In the genomic region with DNA sequence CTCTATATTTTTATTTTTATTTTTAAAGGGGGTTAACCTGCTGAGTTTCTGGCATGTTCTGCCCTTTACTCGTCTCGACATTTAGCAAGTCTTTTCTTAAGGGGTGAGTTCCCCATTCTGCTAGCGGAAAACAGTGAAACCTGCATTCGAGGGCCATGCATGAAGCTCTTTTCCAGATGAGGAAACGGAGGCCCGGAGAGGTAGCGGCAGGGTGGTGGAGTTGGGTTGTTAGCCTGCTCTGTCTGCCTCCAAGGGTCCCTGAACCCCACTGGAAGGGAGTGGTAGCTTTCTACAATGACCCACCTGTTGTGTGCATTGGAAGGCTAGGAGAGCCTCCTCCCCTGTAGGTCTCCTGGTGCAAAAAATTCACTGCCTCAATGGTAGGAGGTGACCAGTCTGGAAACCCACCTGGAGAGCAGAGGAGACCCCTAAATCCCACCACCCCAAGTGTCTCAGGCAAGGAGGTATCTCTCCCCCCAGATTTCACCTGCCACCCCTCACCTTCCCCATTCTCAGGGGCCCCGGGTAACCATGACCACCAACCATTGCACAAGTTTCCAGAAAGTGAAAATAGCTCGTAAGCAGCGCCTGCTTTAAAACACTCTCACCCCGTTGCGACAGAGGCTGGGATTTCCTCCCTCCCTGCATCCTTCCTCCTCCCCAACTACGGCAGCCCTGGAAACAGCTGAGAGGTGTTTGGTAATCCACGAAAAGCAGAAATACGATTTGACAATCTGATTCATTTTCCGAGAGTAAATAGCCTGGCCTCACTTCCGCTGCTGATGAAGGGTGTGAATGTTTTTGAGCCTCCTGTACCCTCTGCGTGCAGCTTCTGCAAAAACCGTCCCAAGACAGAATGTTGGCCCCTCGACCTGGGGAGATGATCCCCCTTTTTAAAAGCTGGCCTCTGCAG, we compare ENCODE assay signal across 8 cellular contexts. TPM values are rescaled to one million over a fixed set of nuclear protein-coding genes. Genes with fewer than 3 reads are reported as not detected.
DNase-seq lines count a peak whose midpoint lies in the region; ATAC-seq, FAIRE-seq and TF ChIP-seq lines count a peak whose summit lies in the region.

No MANE protein-coding gene starts in this region.

- no peaks in the 10 kb centered on the region for H3K9me3 Mint-ChIP-seq in MCF 10A (ENCODE audit: unreplicated experiment)
- H3K9me3 Mint-ChIP-seq in activated CD4-positive, alpha-beta memory T cell treated with anti-CD3 and anti-CD28 coated beads, Interleukin-2, amount 10 ng/mL, durations not matched to agents 7 days and 5 days = no peaks in the 10 kb centered on the region

- 84% methylated on average over 20 of the region's 20 CpGs for WGBS in mammary epithelial cell (ENCODE audit: low coverage, missing lambda C conversion rate)

- no peak overlapping the region for H3K4me3 ChIP-seq in mammary epithelial cell (replicated peaks in 1 of 3; ENCODE audit: insufficient read depth in 1 of 3, low read depth in 2 of 3, low read length in 3 of 3)
- H3K4me3 ChIP-seq in osteoblast (ENCODE audit: insufficient read depth, low read length) = peak overlapping the region; percentile 91

- H3K27ac ChIP-seq in mammary epithelial cell (ENCODE audit: insufficient read depth, low read depth, low read length) (no peak overlapping the region), osteoblast (ENCODE audit: low read depth, low read length) (peak overlapping the region; percentile 75)

- intact Hi-C loops in MCF 10A (cut with micrococcal nuclease) (no loop called here), mammary epithelial cell (cut with micrococcal nuclease) (no loop called here)

- TF ChIP-seq CTCF in MCF 10A (IDR thresholded peaks at IDR 0.05; ENCODE audit: unreplicated experiment) = no peak
- TF ChIP-seq CTCF in mammary epithelial cell (conservative IDR thresholded peaks at IDR 0.05 in 1 of 2, IDR thresholded peaks at IDR 0.05 in 1 of 2; ENCODE audit: extremely low read depth in 1 of 2, insufficient read depth in 1 of 2, low read depth in 1 of 2, low read length in 2 of 2) = no peak
- TF ChIP-seq CTCF in osteoblast (IDR thresholded peaks at IDR 0.05; ENCODE audit: extremely low read depth, low read depth, low read length) = no peak

- no peak overlapping the region for H3K9ac ChIP-seq in mammary epithelial cell (ENCODE audit: insufficient read depth, low read length)

- H3K27me3 Mint-ChIP-seq in MCF 10A (ENCODE audit: insufficient read depth, unreplicated experiment) = no peaks in the 10 kb centered on the region
- H3K27me3 Mint-ChIP-seq in activated CD4-positive, alpha-beta memory T cell treated with anti-CD3 and anti-CD28 coated beads, Interleukin-2, amount 10 ng/mL, durations not matched to agents 7 days and 5 days = peaks cover 11% of the 10 kb centered on the region

- no peak overlapping the region for H3K4me2 ChIP-seq in mammary epithelial cell (ENCODE audit: insufficient read depth, low read depth, low read length)
- peak overlapping the region; percentile 75 for H3K4me2 ChIP-seq in osteoblast (ENCODE audit: insufficient read depth, low read length)

- no peaks in the 10 kb centered on the region for H3K4me1 Mint-ChIP-seq in MCF 10A (ENCODE audit: insufficient read depth, unreplicated experiment)
- peaks cover 60% of the 10 kb centered on the region for H3K4me1 Mint-ChIP-seq in activated CD4-positive, alpha-beta memory T cell treated with anti-CD3 and anti-CD28 coated beads, Interleukin-2, amount 10 ng/mL, durations not matched to agents 7 days and 5 days

- no peaks in the 10 kb centered on the region for H3K36me3 Mint-ChIP-seq in MCF 10A (ENCODE audit: insufficient read depth, unreplicated experiment)
- H3K36me3 Mint-ChIP-seq in activated CD4-positive, alpha-beta memory T cell treated with anti-CD3 and anti-CD28 coated beads, Interleukin-2, amount 10 ng/mL, durations not matched to agents 7 days and 5 days (ENCODE audit: low read depth) = peaks cover 50% of the 10 kb centered on the region

- H3K27me3 ChIP-seq in mammary epithelial cell (ENCODE audit: insufficient read depth, low read length) = no peaks in the 10 kb centered on the region
- no peaks in the 10 kb centered on the region for H3K27me3 ChIP-seq in osteoblast (ENCODE audit: insufficient read depth, low read length)

- POLR2A ChIA-PET in MCF 10A (lab: Yijun Ruan, JAX) = interaction anchor here (0.7 kb wide), 1 partner anchor 237 kb away, joined by 3 read pairs; no protein-coding TSS in a partner anchor
- POLR2A ChIA-PET in activated CD4-positive, alpha-beta memory T cell treated with anti-CD3 and anti-CD28 coated beads, Interleukin-2, amount 10 ng/mL, durations not matched to agents 7 days and 5 days (lab: Charles Lee) = interaction anchor here (0.6 to 29.2 kb wide), 21 partner anchors 9 to 265 kb away, joined by 3 to 3221 read pairs (median 7); partner anchors contain the start of genes AP1M1, FAM32A, HSH2D and TPM4

- H3K9me3 ChIP-seq in mammary epithelial cell (replicated peaks; ENCODE audit: insufficient read depth, low read length) (no peaks in the 10 kb centered on the region), osteoblast (ENCODE audit: low read depth, low read length) (no peaks in the 10 kb centered on the region)

- peaks cover 4% of the 10 kb centered on the region for H3K4me1 ChIP-seq in mammary epithelial cell (ENCODE audit: insufficient read depth, low read length)
- peaks cover 17% of the 10 kb centered on the region for H3K4me1 ChIP-seq in osteoblast (ENCODE audit: insufficient read depth, low read length)

- no peak for FAIRE-seq in RCC 7860 (lab: Jason Lieb, UNC)

- in situ Hi-C loops in mammary epithelial cell (cut with MboI; ENCODE audit: low sequenced_read_pairs in 2 of 2) = no loop called here

- H4K20me1 ChIP-seq in mammary epithelial cell (ENCODE audit: insufficient read depth, low read length) (no peaks in the 10 kb centered on the region), osteoblast (ENCODE audit: insufficient read depth, low read length) (peaks cover 25% of the 10 kb centered on the region)

- H3K27ac Mint-ChIP-seq in MCF 10A (ENCODE audit: low read depth, unreplicated experiment) = no peak overlapping the region
- peak overlapping the region; percentile 97 for H3K27ac Mint-ChIP-seq in activated CD4-positive, alpha-beta memory T cell treated with anti-CD3 and anti-CD28 coated beads, Interleukin-2, amount 10 ng/mL, durations not matched to agents 7 days and 5 days

- H2AFZ ChIP-seq in mammary epithelial cell (ENCODE audit: low read depth, low read length) = no peak overlapping the region
- no peak overlapping the region for H2AFZ ChIP-seq in osteoblast (ENCODE audit: low read length)

- H3K36me3 ChIP-seq in mammary epithelial cell (ENCODE audit: insufficient read depth, low read length) = no peaks in the 10 kb centered on the region
- peaks cover 23% of the 10 kb centered on the region for H3K36me3 ChIP-seq in osteoblast (ENCODE audit: insufficient read depth, low read length)

- ATAC-seq in HG03097 (IDR thresholded peaks at IDR 0.05; ENCODE audit: low FRiP score, unreplicated experiment) = no peak

- H3K4me3 Mint-ChIP-seq in MCF 10A (ENCODE audit: unreplicated experiment) = no peak overlapping the region
- H3K4me3 Mint-ChIP-seq in activated CD4-positive, alpha-beta memory T cell treated with anti-CD3 and anti-CD28 coated beads, Interleukin-2, amount 10 ng/mL, durations not matched to agents 7 days and 5 days = peak overlapping the region; percentile 99

- dilution Hi-C loops in mammary epithelial cell (cut with HindIII; ENCODE audit: low sequenced_read_pairs) = loop anchor here (5.0 to 10.0 kb wide), 2 partner anchors 44 to 177 kb away; no protein-coding TSS in a partner anchor

- H3K79me2 ChIP-seq in mammary epithelial cell (ENCODE audit: insufficient read depth, low read length) = no peaks in the 10 kb centered on the region
- peaks cover 21% of the 10 kb centered on the region for H3K79me2 ChIP-seq in osteoblast (ENCODE audit: insufficient read depth, low read length)

- CTCF ChIA-PET in MCF 10A (lab: Yijun Ruan, JAX) (interaction anchor here (0.6 to 1.2 kb wide), 5 partner anchors 55 to 111 kb away, joined by 3 to 5 read pairs (median 3); no protein-coding TSS in a partner anchor), mammary epithelial cell (lab: Charles Lee; ENCODE audit: low non-redundant PET) (no interaction called here)
- CTCF ChIA-PET in activated CD4-positive, alpha-beta memory T cell treated with anti-CD3 and anti-CD28 coated beads, Interleukin-2, amount 10 ng/mL, durations not matched to agents 7 days and 5 days (lab: Charles Lee) = interaction anchor here (0.5 to 6.1 kb wide), 12 partner anchors 11 to 130 kb away, joined by 3 to 113 read pairs (median 38); no protein-coding TSS in a partner anchor

- no TSS peak for BruUV-seq in MCF 10A (replicated peaks; lab: Mats Ljungman, UMichigan)
- no TSS peak for BruUV-seq in mammary epithelial cell (replicated peaks; lab: Mats Ljungman, UMichigan)

- DNase-seq in MCF 10A (ENCODE audit: unreplicated experiment) = peak; percentile 92
- DNase-seq in mammary epithelial cell = no peak
- DNase-seq in activated CD4-positive, alpha-beta memory T cell treated with anti-CD3 and anti-CD28 coated beads, Interleukin-2, amount 10 ng/mL, durations not matched to agents 7 days and 5 days = peak; percentile 71
- peak; percentile 94 for DNase-seq in fibroblast of gingiva (ENCODE audit: low read depth)
- DNase-seq in osteoblast (ENCODE audit: insufficient read length, low spot score, missing footprints) = peak; percentile 88
- DNase-seq in RCC 7860 (ENCODE audit: low spot score) = no peak
- no peak for DNase-seq in dedifferentiated amniotic fluid mesenchymal stem cell (ENCODE audit: extremely low spot score)

RNA-seq across cellular contexts. Expression of gene KLF2, which starts 3.5 kb away (rescaled TPM):
- total RNA-seq in MCF 10A (2022) = 3.3 and 3.8 TPM in 2 replicates
- total RNA-seq in mammary epithelial cell = under 1 TPM in 1 of 2 donors, not detected in 1; 0.99 TPM
- polyA plus RNA-seq in mammary epithelial cell = 0.15 TPM
- not detected for polyA minus RNA-seq in mammary epithelial cell
- 100 to 1,000 TPM; 410 to 423 TPM for total RNA-seq in activated CD4-positive, alpha-beta memory T cell treated with anti-CD3 and anti-CD28 coated beads, Interleukin-2, amount 10 ng/mL, durations not matched to agents 7 days and 5 days
- 11.2 and 16.6 TPM in 2 replicates for total RNA-seq in osteoblast

Comparison
In these comparisons a context has a peak if more than half of its experiments do, and no peak if none do; other contexts are left out.
1. DNase-seq: peak in MCF 10A (single experiment), activated CD4-positive, alpha-beta memory T cell treated with anti-CD3 and anti-CD28 coated beads, Interleukin-2, amount 10 ng/mL, durations not matched to agents 7 days and 5 days (single experiment), fibroblast of gingiva (single experiment) and osteoblast (single experiment); none in mammary epithelial cell (single experiment), RCC 7860 (single experiment) and dedifferentiated amniotic fluid mesenchymal stem cell (single experiment).
2. RNA of gene KLF2, which starts 3.5 kb away (total RNA-seq): 410 to 423 TPM in activated CD4-positive, alpha-beta memory T cell treated with anti-CD3 and anti-CD28 coated beads, Interleukin-2, amount 10 ng/mL, durations not matched to agents 7 days and 5 days; 11.2 to 16.6 TPM in osteoblast, 3.3 to 3.8 TPM in MCF 10A and 0.99 TPM in mammary epithelial cell; every median in the first group is over 10 times any median in the second.